ENCODE assay signal across 18 cellular contexts in genomic region chr6:147178355-147178754, GRCh38.
"Had no signal": no experiment of that assay in that cellular context is flagged by ENCODE, and none has a peak within 500 bp of the region (broad histone marks: within the 10 kb centered on the region; RNA-seq: fewer than 3 reads in every experiment).

No MANE protein-coding gene starts in this region.

- H3K4me3 ChIP-seq: MG63 had no signal

- H3K27ac ChIP-seq: RWPE1 had no signal

- H3K36me3 ChIP-seq: MG63 had no signal

- ATAC-seq: SK-N-SH treated with all-trans-retinoic acid at 6 μM for 48 hours had no signal

- DNase-seq: Karpas-422, KG1, MG63, NCI-H1092, NCI-H1105 treated with DMSO at 0.1 percent for 48 hours, NCI-H1417 treated with DMSO at 0.1 percent for 48 hours, NCI-H146, NCI-H1694 treated with DMSO at 0.1 percent for 48 hours, NCI-H1930, NCI-H2081, NCI-H2107, NCI-H2227 treated with DMSO at 0.1 percent for 48 hours, NCI-H524, NCI-H69, NCI-H774, SHP77 had no signal

- H3K27me3 ChIP-seq: MG63 had no signal

- H3K9me3 ChIP-seq: MG63 had no signal
